ENCODE assay signal across 18 cellular contexts in genomic region chr2:159549234-159549633, GRCh38.
DNase-seq lines count a peak whose midpoint lies in the region; ATAC-seq and TF ChIP-seq lines count a peak whose summit lies in the region.
"Had no signal": no experiment of that assay in that cellular context is flagged by ENCODE, and none has a peak within 500 bp of the region (broad histone marks: within the 10 kb centered on the region; RNA-seq: fewer than 3 reads in every experiment).

No MANE protein-coding gene starts in this region.

- H3K27ac ChIP-seq in brain microvascular endothelial cell = no peak overlapping the region
- peak overlapping the region; percentile 67 for H3K27ac ChIP-seq in neutrophil
- H3K27ac ChIP-seq: colonic mucosa, esophagus squamous epithelium, sigmoid colon, thoracic aorta had no signal

- no peaks in the 10 kb centered on the region for H3K9me3 ChIP-seq in neutrophil
- H3K9me3 ChIP-seq: colonic mucosa, esophagus squamous epithelium, sigmoid colon, thoracic aorta had no signal

- H3K4me1 ChIP-seq in neutrophil (ENCODE audit: control insufficient read depth in 1 of 2, insufficient read depth in 1 of 2, low read depth in 1 of 2, low read length in 1 of 2) = peaks cover 21 to 53% of the 10 kb centered on the region in 2 experiments
- H3K4me1 ChIP-seq: colonic mucosa had no signal

- TF ChIP-seq CTCF in brain microvascular endothelial cell (IDR thresholded peaks at IDR 0.05; ENCODE audit: low read depth, low read length, missing control alignments) (no peak), neutrophil (IDR thresholded peaks at IDR 0.05) (no peak)

- H3K27me3 ChIP-seq in brain microvascular endothelial cell (replicated peaks) (no peaks in the 10 kb centered on the region), neutrophil (no peaks in the 10 kb centered on the region)
- H3K27me3 ChIP-seq: colonic mucosa, esophagus squamous epithelium, sigmoid colon had no signal

- DNase-seq in OCI-M1 (lab: John Stamatoyannopoulos, UW) (peak; percentile 19), brain microvascular endothelial cell (peak; percentile 28), amygdala (lab: John Stamatoyannopoulos, UW) (no peak), G401 (ENCODE audit: low spot score) (no peak), foreskin melanocyte (no peak)
- DNase-seq: activated T-cell treated with anti-CD3 and anti-CD28 coated beads, Interleukin-2, amount 50 U/mL, for 24 hours; colonic mucosa; esophagus squamous epithelium; NCI-H2171 treated with DMSO at 0.1 percent for 48 hours; SHP77; sigmoid colon; stimulated activated CD4-positive, alpha-beta T cell treated with anti-CD3 and anti-CD28 coated beads, Interleukin-2, amount 100 ng/mL, for 48 hours; stimulated activated CD8-positive, alpha-beta memory T cell treated with anti-CD3 and anti-CD28 coated beads, Interleukin-4, amount 100 ng/mL, for 48 hours; T1000 had no signal

- ATAC-seq in HG03066 (IDR thresholded peaks at IDR 0.05; ENCODE audit: low read depth, unreplicated experiment) (peak; percentile 54), GM21529 (IDR thresholded peaks at IDR 0.05; ENCODE audit: unreplicated experiment) (no peak)

- no peak overlapping the region for H3K4me3 ChIP-seq in brain microvascular endothelial cell (ENCODE audit: low read depth, low read length)
- no peak overlapping the region for H3K4me3 ChIP-seq in neutrophil (ENCODE audit: low read depth in 1 of 2, low read length in 1 of 2)
- H3K4me3 ChIP-seq: colonic mucosa, esophagus squamous epithelium, sigmoid colon, thoracic aorta had no signal

- H3K36me3 ChIP-seq in brain microvascular endothelial cell (replicated peaks) (no peaks in the 10 kb centered on the region), neutrophil (no peaks in the 10 kb centered on the region)
- H3K36me3 ChIP-seq: sigmoid colon, thoracic aorta had no signal

- in situ Hi-C loops in brain microvascular endothelial cell (cut with HindIII; ENCODE audit: low pct_ligation_motif_present, low sequenced_read_pairs) = no loop called here
- in situ Hi-C loops in G401 (cut with HindIII; ENCODE audit: low sequenced_read_pairs) = no loop called here

Comparison
In these comparisons a context has a peak if more than half of its experiments do, and no peak if none do; other contexts are left out.
1. DNase-seq: peak in OCI-M1 (single experiment) and brain microvascular endothelial cell (single experiment); none in amygdala (0 of 56), G401 (single experiment) and foreskin melanocyte (single experiment).